ENCODE assay signal across 11 cellular contexts in the genomic region with DNA sequence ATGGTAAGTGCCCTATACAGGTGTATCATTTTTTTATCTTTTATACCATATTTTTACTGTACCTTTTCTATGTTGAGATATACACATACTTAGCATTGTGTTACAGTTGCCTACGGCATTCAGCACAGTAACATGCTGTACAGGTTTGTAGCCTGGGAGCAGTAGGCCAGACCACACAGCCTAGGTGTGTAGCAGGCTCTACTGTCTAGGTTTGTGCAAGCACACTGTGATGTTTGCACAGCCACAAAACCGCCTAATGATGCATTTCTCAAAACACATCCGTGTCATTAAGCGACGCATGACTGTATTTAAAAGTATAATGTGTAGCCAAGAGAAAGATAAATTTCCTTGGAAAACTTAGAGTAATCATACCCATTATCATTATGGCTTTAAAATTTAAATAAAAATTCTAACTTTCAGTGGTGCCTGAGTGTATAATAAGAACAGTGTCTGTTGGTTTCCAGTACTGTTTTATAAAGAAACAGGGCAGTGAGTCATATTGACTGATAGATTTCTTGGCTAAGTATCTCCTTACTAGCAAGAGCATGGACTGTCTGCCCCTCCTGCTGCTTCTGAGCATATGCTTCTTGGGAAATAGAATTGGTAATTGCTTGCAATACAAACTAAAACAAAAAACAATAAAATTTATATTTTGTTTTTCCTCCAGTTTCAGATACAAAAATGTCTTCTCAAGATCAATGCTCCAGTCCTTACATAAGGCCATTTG. TPM values are rescaled to one million over a fixed set of nuclear protein-coding genes. Genes with fewer than 3 reads are reported as not detected.
DNase-seq lines count a peak whose midpoint lies in the region; ATAC-seq and TF ChIP-seq lines count a peak whose summit lies in the region.
"Had no signal": no experiment of that assay in that cellular context is flagged by ENCODE, and none has a peak within 500 bp of the region (broad histone marks: within the 10 kb centered on the region; RNA-seq: fewer than 3 reads in every experiment).

No MANE protein-coding gene starts in this region.

- H3K4me3 ChIP-seq in mammary epithelial cell (replicated peaks in 1 of 3; ENCODE audit: insufficient read depth in 1 of 3, low read depth in 2 of 3, low read length in 3 of 3) (no peak overlapping the region), uterus (no peak overlapping the region)

- in situ Hi-C loops in mammary epithelial cell (cut with MboI; ENCODE audit: low sequenced_read_pairs in 2 of 2) = no loop called here

- no peak for TF ChIP-seq POLR2A in uterus (IDR thresholded peaks at IDR 0.05)

- H3K9ac ChIP-seq in mammary epithelial cell (ENCODE audit: insufficient read depth, low read length) = no peak overlapping the region

- BruUV-seq in mammary epithelial cell (replicated peaks; lab: Mats Ljungman, UMichigan) = no TSS peak

- WGBS in mammary epithelial cell (ENCODE audit: low coverage, missing lambda C conversion rate) = 100% methylated on average over 5 of the region's 5 CpGs

- no peak overlapping the region for H3K4me2 ChIP-seq in mammary epithelial cell (ENCODE audit: insufficient read depth, low read depth, low read length)

- no peak overlapping the region for H2AFZ ChIP-seq in mammary epithelial cell (ENCODE audit: low read depth, low read length)

- intact Hi-C loops in Right ventricle myocardium inferior (cut with DNase I) = loop anchor here (5.0 kb wide), 1 partner anchor 90 kb away; a partner anchor contains a TSS
- intact Hi-C loops in cardiac septum (cut with DNase I) = no loop called here
- intact Hi-C loops in mammary epithelial cell (cut with micrococcal nuclease) = no loop called here
- intact Hi-C loops in uterus (cut with DNase I; ENCODE audit: low total_unique reads) = no loop called here

- CTCF ChIA-PET in mammary epithelial cell (lab: Charles Lee; ENCODE audit: low non-redundant PET) = no interaction called here

- H3K4me1 ChIP-seq in mammary epithelial cell (ENCODE audit: insufficient read depth, low read length) = peaks cover 8% of the 10 kb centered on the region
- H3K4me1 ChIP-seq in uterus = peaks cover 0 to 11% of the 10 kb centered on the region in 2 donors

- ATAC-seq in Right ventricle myocardium inferior = peak; percentile 78
- ATAC-seq: WTC11 had no signal

- no peak for DNase-seq in Right ventricle myocardium inferior (ENCODE audit: missing footprints)
- no peak for DNase-seq in cardiac septum (ENCODE audit: low spot score)
- no peak for DNase-seq in mammary epithelial cell
- DNase-seq in uterus = no peak
- DNase-seq in SW 1271 (lab: John Stamatoyannopoulos, UW) = no peak
- DNase-seq in KG1 (lab: John Stamatoyannopoulos, UW) = no peak
- DNase-seq in NCI-H510A treated with DMSO at 0.1 percent for 48 hours (lab: John Stamatoyannopoulos, UW) = no peak
- DNase-seq: immature natural killer cell had no signal

- H3K9me3 ChIP-seq in mammary epithelial cell (replicated peaks; ENCODE audit: insufficient read depth, low read length) (no peaks in the 10 kb centered on the region), uterus (no peaks in the 10 kb centered on the region)

- peak overlapping the region; percentile 12 for H3K27ac ChIP-seq in mammary epithelial cell (ENCODE audit: insufficient read depth, low read depth, low read length)
- peak overlapping the region; percentile 72 for H3K27ac ChIP-seq in layer of hippocampus (ENCODE audit: low read depth, low read length)
- peak overlapping the region; percentile 54 to 74 for H3K27ac ChIP-seq in uterus
- H3K27ac ChIP-seq: HL-60 had no signal

- peaks cover 26% of the 10 kb centered on the region for H3K36me3 ChIP-seq in mammary epithelial cell (ENCODE audit: insufficient read depth, low read length)
- H3K36me3 ChIP-seq in uterus = no peaks in the 10 kb centered on the region

- H4K20me1 ChIP-seq in mammary epithelial cell (ENCODE audit: insufficient read depth, low read length) = no peaks in the 10 kb centered on the region

- H3K79me2 ChIP-seq in mammary epithelial cell (ENCODE audit: insufficient read depth, low read length) = no peaks in the 10 kb centered on the region

- dilution Hi-C loops in mammary epithelial cell (cut with HindIII; ENCODE audit: low sequenced_read_pairs) = no loop called here

- H3K27me3 ChIP-seq in mammary epithelial cell (ENCODE audit: insufficient read depth, low read length) = no peaks in the 10 kb centered on the region
- H3K27me3 ChIP-seq in layer of hippocampus (ENCODE audit: control insufficient read depth, insufficient read depth, low read length) = no peaks in the 10 kb centered on the region
- no peaks in the 10 kb centered on the region for H3K27me3 ChIP-seq in uterus

- TF ChIP-seq CTCF in mammary epithelial cell (conservative IDR thresholded peaks at IDR 0.05 in 1 of 2, IDR thresholded peaks at IDR 0.05 in 1 of 2; ENCODE audit: extremely low read depth in 1 of 2, insufficient read depth in 1 of 2, low read depth in 1 of 2, low read length in 2 of 2) = peak in 1 of 2 donors; percentile 3
- no peak for TF ChIP-seq CTCF in uterus (IDR thresholded peaks at IDR 0.05)

RNA-seq across cellular contexts. Expression of a gene that starts 18.3 kb away (rescaled TPM):
- 1.5 TPM for total RNA-seq in Right ventricle myocardium inferior
- total RNA-seq in cardiac septum = 1.6 TPM
- 1 to 10 TPM; 1.2 to 5.6 TPM for total RNA-seq in mammary epithelial cell
- 1.9 TPM for polyA plus RNA-seq in mammary epithelial cell
- polyA minus RNA-seq in mammary epithelial cell = 0.78 TPM
- total RNA-seq in uterus = 10 to 100 TPM in 1 of 4 donors, 1 to 10 TPM in 2, under 1 TPM in 1; 0.88 to 13.8 (median 8.3) TPM

RNA-seq across cellular contexts. Expression of a gene that starts 42.7 kb away (rescaled TPM):
- total RNA-seq in Right ventricle myocardium inferior (7.7 TPM), cardiac septum (8.5 TPM), mammary epithelial cell (10 to 100 TPM; 18.7 to 40.9 TPM), uterus (10 to 100 TPM in 2 of 4 donors, 1 to 10 TPM in 2; 1.8 to 34.0 (median 13.1) TPM)
- 48.0 TPM for polyA plus RNA-seq in mammary epithelial cell
- polyA minus RNA-seq in mammary epithelial cell = 86.5 TPM

Comparison
In these comparisons a context has a peak if more than half of its experiments do, and no peak if none do; other contexts are left out.
1. H3K27ac ChIP-seq: peak in every context shown above with its lines; median percentile 72 in layer of hippocampus; 64 in uterus; 12 in mammary epithelial cell.